In the genomic region with DNA sequence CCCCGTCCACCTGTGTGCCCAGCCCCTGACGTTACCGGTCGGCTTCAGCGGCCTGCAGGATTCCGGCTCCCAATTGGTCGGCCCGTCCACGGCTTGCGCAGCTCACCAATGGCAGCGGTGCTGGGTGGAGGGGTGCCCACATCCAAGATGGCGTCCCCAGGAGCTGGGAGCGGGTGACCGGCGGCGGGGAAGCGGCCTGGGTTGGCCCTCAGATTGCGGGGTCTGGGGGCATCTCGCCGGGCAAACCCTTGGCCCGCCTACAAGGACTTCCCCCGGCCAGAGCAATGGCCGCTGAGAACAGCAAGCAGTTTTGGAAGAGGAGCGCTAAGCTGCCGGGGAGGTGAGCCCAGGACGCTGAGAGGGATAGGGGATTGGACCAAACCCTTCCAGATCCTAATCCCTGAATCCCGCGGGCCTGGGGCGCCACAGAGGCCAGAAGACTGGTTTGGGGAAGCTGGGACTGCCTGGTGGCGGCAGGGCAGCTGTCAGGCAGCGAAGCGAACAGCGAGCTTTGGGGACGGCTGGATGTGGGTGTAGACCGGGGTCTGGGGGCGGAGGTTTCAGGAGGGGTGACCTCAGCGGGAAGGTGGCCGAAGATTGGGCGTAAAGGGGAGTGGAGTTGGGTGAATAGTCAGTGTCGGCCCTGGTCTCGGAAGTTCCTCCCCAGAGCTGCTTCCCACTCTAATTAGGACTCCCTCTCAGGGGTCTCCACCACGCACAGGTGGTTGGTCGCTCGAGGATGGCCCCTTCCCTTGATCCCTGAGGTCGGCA, we compare ENCODE assay signal across 8 cellular contexts. TPM values are rescaled to one million over a fixed set of nuclear protein-coding genes. Genes with fewer than 3 reads are reported as not detected.
DNase-seq lines count a peak whose midpoint lies in the region; TF ChIP-seq lines count a peak whose summit lies in the region.

Gene TBC1D22B, plus strand, starts transcription at position 139 of the 771 bp plus-strand sequence. Its CDS starts 146 bp downstream, at position 285.
Gene TMEM217, minus strand, starts transcription at position 511 of the 771 bp plus-strand sequence. CDS start 39,114 bp downstream, outside the sequence.

- H3K4me1 Mint-ChIP-seq in nephron progenitor cell, result peaks cover 29% of the 10 kb centered on the region
- H3K4me1 Mint-ChIP-seq in stimulated activated naive CD8-positive, alpha-beta T cell treated with anti-CD3 and anti-CD28 coated beads, Interleukin-15, Interleukin-2, amounts not matched to agents 100 ng/mL and 50 ng/mL, for 24 hours (ENCODE audit: low read depth), result peaks cover 46% of the 10 kb centered on the region

- no peaks in the 10 kb centered on the region for H3K36me3 Mint-ChIP-seq in nephron progenitor cell (ENCODE audit: low read depth)
- peaks cover 4% of the 10 kb centered on the region for H3K36me3 Mint-ChIP-seq in stimulated activated naive CD8-positive, alpha-beta T cell treated with anti-CD3 and anti-CD28 coated beads, Interleukin-15, Interleukin-2, amounts not matched to agents 100 ng/mL and 50 ng/mL, for 24 hours (ENCODE audit: low read depth)

- H3K36me3 ChIP-seq in ES-I3 (ENCODE audit: insufficient read depth, low read length) (no peaks in the 10 kb centered on the region), HAP-1 (replicated peaks) (0 out of 2 replicates have a peak, but pooled peaks cover 3% of the 10 kb centered on the region), MG63 (no peaks in the 10 kb centered on the region)

- peak within 1 kb of the TSS; percentile 90 for H3K4me3 ChIP-seq in HAP-1
- peak within 1 kb of the TSS; percentile 85 for H3K4me3 ChIP-seq in MG63
- peak within 1 kb of the TSS; percentile 96 for H3K4me3 ChIP-seq in fibroblast of the aortic adventitia (ENCODE audit: low read depth, low read length)

- H3K27me3 Mint-ChIP-seq in nephron progenitor cell (ENCODE audit: low read depth, poor library complexity), result peaks cover 21% of the 10 kb centered on the region
- H3K27me3 Mint-ChIP-seq in stimulated activated naive CD8-positive, alpha-beta T cell treated with anti-CD3 and anti-CD28 coated beads, Interleukin-15, Interleukin-2, amounts not matched to agents 100 ng/mL and 50 ng/mL, for 24 hours, result no peaks in the 10 kb centered on the region

- DNase-seq in HAP-1 (ENCODE audit: low spot score in 2 of 2) (peak; percentile 89 to 97), MG63 (peak; percentile 97), SHP77 (lab: John Stamatoyannopoulos, UW) (peak; percentile 92 to 97), activated gamma-delta T cell (lab: John Stamatoyannopoulos, UW) (peak; percentile 84), fibroblast of the aortic adventitia (ENCODE audit: low read depth) (peak; percentile 91), nephron progenitor cell (peak; percentile 90)

- TF ChIP-seq CTCF in fibroblast of the aortic adventitia (IDR thresholded peaks at IDR 0.05; ENCODE audit: insufficient read depth, low read length) (no peak), nephron progenitor cell (IDR thresholded peaks at IDR 0.05) (no peak)

- H3K4me1 ChIP-seq in ES-I3 (ENCODE audit: insufficient read depth, low read length) (peaks cover 3% of the 10 kb centered on the region; the same call in 1 of the 2 replicates), HAP-1 (peaks cover 4% of the 10 kb centered on the region)

- no peaks in the 10 kb centered on the region for H3K27me3 ChIP-seq in HAP-1 (ENCODE audit: low read depth)
- no peaks in the 10 kb centered on the region for H3K27me3 ChIP-seq in MG63

- peak within 1 kb of the TSS; percentile 96 for H3K27ac Mint-ChIP-seq in nephron progenitor cell
- peak within 1 kb of the TSS; percentile 91 for H3K27ac Mint-ChIP-seq in stimulated activated naive CD8-positive, alpha-beta T cell treated with anti-CD3 and anti-CD28 coated beads, Interleukin-15, Interleukin-2, amounts not matched to agents 100 ng/mL and 50 ng/mL, for 24 hours

- peak within 1 kb of the TSS; percentile 88 for H3K9ac ChIP-seq in ES-I3 (ENCODE audit: low read depth, low read length)

- in situ Hi-C loops in HAP-1 (cut with MboI; ENCODE audit: low sequenced_read_pairs), result no loop called here

- no peaks in the 10 kb centered on the region for H3K9me3 Mint-ChIP-seq in nephron progenitor cell
- no peaks in the 10 kb centered on the region for H3K9me3 Mint-ChIP-seq in stimulated activated naive CD8-positive, alpha-beta T cell treated with anti-CD3 and anti-CD28 coated beads, Interleukin-15, Interleukin-2, amounts not matched to agents 100 ng/mL and 50 ng/mL, for 24 hours

- H3K9me3 ChIP-seq in ES-I3 (ENCODE audit: control insufficient read depth, insufficient read depth, low read length) (no peaks in the 10 kb centered on the region), HAP-1 (no peaks in the 10 kb centered on the region), MG63 (no peaks in the 10 kb centered on the region)

- peak within 1 kb of the TSS; percentile 99 for H3K4me3 Mint-ChIP-seq in nephron progenitor cell
- peak within 1 kb of the TSS; percentile 94 for H3K4me3 Mint-ChIP-seq in stimulated activated naive CD8-positive, alpha-beta T cell treated with anti-CD3 and anti-CD28 coated beads, Interleukin-15, Interleukin-2, amounts not matched to agents 100 ng/mL and 50 ng/mL, for 24 hours

RNA-seq across cellular contexts. Expression of gene TBC1D22B, which starts in this region (rescaled TPM):
- total RNA-seq in MG63 (2014; rRNA removed; shearing (Covaris generic); ENCODE audit: low replicate concordance), result 2.4 and 4.4 TPM in 2 replicates
- 3.5 and 4.8 TPM in 2 replicates for total RNA-seq in fibroblast of the aortic adventitia (ENCODE audit: low replicate concordance)

RNA-seq across cellular contexts. Expression of gene TMEM217, which starts in this region (rescaled TPM):
- 0.17 and 0.36 TPM in 2 replicates for total RNA-seq in MG63 (2014; rRNA removed; shearing (Covaris generic); ENCODE audit: low replicate concordance)
- total RNA-seq in fibroblast of the aortic adventitia (ENCODE audit: low replicate concordance), result 0.09 TPM in 1 of 2 replicates, not detected in the other

Comparison
In these comparisons a context has a peak if more than half of its experiments do, and no peak if none do; other contexts are left out.
1. Peak in every context shown above with its lines: DNase-seq and H3K4me3 ChIP-seq.